In genomic region chr9:109095321-109095720, GRCh38 we compare ENCODE assay signal across 15 cellular contexts. TPM values are rescaled to one million over a fixed set of nuclear protein-coding genes. Genes with fewer than 3 reads are reported as not detected.
DNase-seq lines count a peak whose midpoint lies in the region; ATAC-seq and TF ChIP-seq lines count a peak whose summit lies in the region.
"Had no signal": no experiment of that assay in that cellular context is flagged by ENCODE, and none has a peak within 500 bp of the region (broad histone marks: within the 10 kb centered on the region; RNA-seq: fewer than 3 reads in every experiment).

No MANE protein-coding gene starts in this region.

- H3K4me1 Mint-ChIP-seq in activated naive CD4-positive, alpha-beta T cell treated with anti-CD3 and anti-CD28 coated beads, Interleukin-2, amount 50 U/mL, for 24 hours = peaks cover 89% of the 10 kb centered on the region
- peaks cover 78% of the 10 kb centered on the region for H3K4me1 Mint-ChIP-seq in activated naive CD4-positive, alpha-beta T cell treated with anti-CD3 and anti-CD28 coated beads for 36 hours (ENCODE audit: low read depth)
- H3K4me1 Mint-ChIP-seq in T-helper 17 cell = peaks cover 54% of the 10 kb centered on the region
- peaks cover 52% of the 10 kb centered on the region for H3K4me1 Mint-ChIP-seq in nephron
- H3K4me1 Mint-ChIP-seq in stimulated activated effector memory CD8-positive, alpha-beta T cell treated with anti-CD3 and anti-CD28 coated beads, Interleukin-12 subunit alpha, Interleukin-12 subunit beta, amount 100 ng/mL, for 72 hours = peaks cover 80% of the 10 kb centered on the region

- intact Hi-C loops in activated naive CD4-positive, alpha-beta T cell treated with anti-CD3 and anti-CD28 coated beads for 36 hours (cut with micrococcal nuclease) = no loop called here

- H3K27ac Mint-ChIP-seq in activated naive CD4-positive, alpha-beta T cell treated with anti-CD3 and anti-CD28 coated beads, Interleukin-2, amount 50 U/mL, for 24 hours = peak overlapping the region; percentile 78
- H3K27ac Mint-ChIP-seq in activated naive CD4-positive, alpha-beta T cell treated with anti-CD3 and anti-CD28 coated beads for 36 hours = no peak overlapping the region
- H3K27ac Mint-ChIP-seq in T-helper 17 cell (peak overlapping the region; percentile 95), nephron (peak overlapping the region; percentile 0 to 9 (median 2))
- H3K27ac Mint-ChIP-seq in stimulated activated effector memory CD8-positive, alpha-beta T cell treated with anti-CD3 and anti-CD28 coated beads, Interleukin-12 subunit alpha, Interleukin-12 subunit beta, amount 100 ng/mL, for 72 hours = peak overlapping the region; percentile 33

- CTCF ChIA-PET in activated naive CD4-positive, alpha-beta T cell treated with anti-CD3 and anti-CD28 coated beads for 36 hours (lab: Charles Lee) = no interaction called here

- no peaks in the 10 kb centered on the region for H3K9me3 ChIP-seq in T-helper 17 cell (ENCODE audit: control insufficient read depth, low read length, poor library complexity, severe bottlenecking)
- H3K9me3 ChIP-seq: BLaER1 had no signal

- no peaks in the 10 kb centered on the region for H3K9me3 Mint-ChIP-seq in activated naive CD4-positive, alpha-beta T cell treated with anti-CD3 and anti-CD28 coated beads, Interleukin-2, amount 50 U/mL, for 24 hours
- H3K9me3 Mint-ChIP-seq in activated naive CD4-positive, alpha-beta T cell treated with anti-CD3 and anti-CD28 coated beads for 36 hours = no peaks in the 10 kb centered on the region
- no peaks in the 10 kb centered on the region for H3K9me3 Mint-ChIP-seq in nephron
- no peaks in the 10 kb centered on the region for H3K9me3 Mint-ChIP-seq in stimulated activated effector memory CD8-positive, alpha-beta T cell treated with anti-CD3 and anti-CD28 coated beads, Interleukin-12 subunit alpha, Interleukin-12 subunit beta, amount 100 ng/mL, for 72 hours

- H3K27me3 Mint-ChIP-seq in activated naive CD4-positive, alpha-beta T cell treated with anti-CD3 and anti-CD28 coated beads, Interleukin-2, amount 50 U/mL, for 24 hours = no peaks in the 10 kb centered on the region
- H3K27me3 Mint-ChIP-seq in activated naive CD4-positive, alpha-beta T cell treated with anti-CD3 and anti-CD28 coated beads for 36 hours (ENCODE audit: low read depth) = no peaks in the 10 kb centered on the region
- H3K27me3 Mint-ChIP-seq in T-helper 17 cell = no peaks in the 10 kb centered on the region
- no peaks in the 10 kb centered on the region for H3K27me3 Mint-ChIP-seq in nephron (ENCODE audit: low read depth)

- TF ChIP-seq CTCF in nephron (IDR thresholded peaks at IDR 0.05; ENCODE audit: unreplicated experiment in 3 of 3) = no peak

- ATAC-seq in T-helper 17 cell (no peak), HG03571 (IDR thresholded peaks at IDR 0.05; ENCODE audit: unreplicated experiment) (no peak)
- ATAC-seq in stimulated activated effector memory CD8-positive, alpha-beta T cell treated with anti-CD3 and anti-CD28 coated beads, Interleukin-12 subunit alpha, Interleukin-12 subunit beta, amount 100 ng/mL, for 72 hours = no peak

- peak overlapping the region; percentile 35 for H3K4me3 Mint-ChIP-seq in activated naive CD4-positive, alpha-beta T cell treated with anti-CD3 and anti-CD28 coated beads, Interleukin-2, amount 50 U/mL, for 24 hours
- no peak overlapping the region for H3K4me3 Mint-ChIP-seq in activated naive CD4-positive, alpha-beta T cell treated with anti-CD3 and anti-CD28 coated beads for 36 hours
- peak overlapping the region; percentile 62 for H3K4me3 Mint-ChIP-seq in T-helper 17 cell
- H3K4me3 Mint-ChIP-seq in nephron = no peak overlapping the region
- H3K4me3 Mint-ChIP-seq in stimulated activated effector memory CD8-positive, alpha-beta T cell treated with anti-CD3 and anti-CD28 coated beads, Interleukin-12 subunit alpha, Interleukin-12 subunit beta, amount 100 ng/mL, for 72 hours = no peak overlapping the region

- H3K36me3 Mint-ChIP-seq in activated naive CD4-positive, alpha-beta T cell treated with anti-CD3 and anti-CD28 coated beads, Interleukin-2, amount 50 U/mL, for 24 hours = peaks cover 27% of the 10 kb centered on the region
- peaks cover 33% of the 10 kb centered on the region for H3K36me3 Mint-ChIP-seq in activated naive CD4-positive, alpha-beta T cell treated with anti-CD3 and anti-CD28 coated beads for 36 hours (ENCODE audit: low read depth)
- H3K36me3 Mint-ChIP-seq in T-helper 17 cell (ENCODE audit: low read depth) (peaks cover 17% of the 10 kb centered on the region), nephron (ENCODE audit: low read depth) (peaks cover 39% of the 10 kb centered on the region)
- peaks cover 43% of the 10 kb centered on the region for H3K36me3 Mint-ChIP-seq in stimulated activated effector memory CD8-positive, alpha-beta T cell treated with anti-CD3 and anti-CD28 coated beads, Interleukin-12 subunit alpha, Interleukin-12 subunit beta, amount 100 ng/mL, for 72 hours

- no peak for DNase-seq in activated naive CD4-positive, alpha-beta T cell treated with anti-CD3 and anti-CD28 coated beads for 36 hours
- DNase-seq in T-helper 17 cell (no peak), erythroblast (lab: John Stamatoyannopoulos, UW) (no peak), NCI-H774 (lab: John Stamatoyannopoulos, UW) (no peak)
- no peak for DNase-seq in stimulated activated effector memory CD8-positive, alpha-beta T cell treated with anti-CD3 and anti-CD28 coated beads, Interleukin-12 subunit alpha, Interleukin-12 subunit beta, amount 100 ng/mL, for 72 hours (ENCODE audit: low spot score in 2 of 2)
- DNase-seq: COR-L47, GOT3, NCI-H187, NCI-H446 treated with DMSO at 0.1 percent for 48 hours, NCI-H748 treated with DMSO at 0.1 percent for 48 hours, PC-9 had no signal

- no peak for TF ChIP-seq POLR2A in erythroblast (IDR thresholded peaks at IDR 0.05; ENCODE audit: low read length)

RNA-seq across cellular contexts. Expression of gene TMEM245, which starts 24.4 kb away (rescaled TPM):
- total RNA-seq in activated naive CD4-positive, alpha-beta T cell treated with anti-CD3 and anti-CD28 coated beads for 36 hours = 10 to 100 TPM; 19.9 TPM
- total RNA-seq in T-helper 17 cell = 10 to 100 TPM; 26.8 to 28.2 TPM

Comparison
In these comparisons a context has a peak if more than half of its experiments do, and no peak if none do; other contexts are left out.
1. H3K4me3 Mint-ChIP-seq: peak in activated naive CD4-positive, alpha-beta T cell treated with anti-CD3 and anti-CD28 coated beads, Interleukin-2, amount 50 U/mL, for 24 hours (single experiment) and T-helper 17 cell (single experiment); none in activated naive CD4-positive, alpha-beta T cell treated with anti-CD3 and anti-CD28 coated beads for 36 hours (single experiment), nephron (0 of 3) and stimulated activated effector memory CD8-positive, alpha-beta T cell treated with anti-CD3 and anti-CD28 coated beads, Interleukin-12 subunit alpha, Interleukin-12 subunit beta, amount 100 ng/mL, for 72 hours (single experiment).